Comparison of ENCODE assay signal across 9 cellular contexts in genomic region chr11:9726313-9727022, GRCh38.
DNase-seq lines count a peak whose midpoint lies in the region; ATAC-seq and TF ChIP-seq lines count a peak whose summit lies in the region.
"Had no signal": no experiment of that assay in that cellular context is flagged by ENCODE, and none has a peak within 500 bp of the region (broad histone marks: within the 10 kb centered on the region; RNA-seq: fewer than 3 reads in every experiment).

No MANE protein-coding gene starts in this region.

- H4K20me1 ChIP-seq in fibroblast of lung (ENCODE audit: control insufficient read depth, extremely low read depth, insufficient read depth, low read length): no peaks in the 10 kb centered on the region
- H4K20me1 ChIP-seq in GM23338 (replicated peaks; ENCODE audit: insufficient read depth): no peaks in the 10 kb centered on the region

- H3K4me3 Mint-ChIP-seq in GM23338 (no peak overlapping the region), mesothelial cell of epicardium (no peak overlapping the region)
- H3K4me3 Mint-ChIP-seq: CD14-positive monocyte had no signal

- DNase-seq in NCI-H2227 treated with DMSO at 0.1 percent for 48 hours (lab: John Stamatoyannopoulos, UW) (peak; percentile 35), fibroblast of lung (ENCODE audit: low read depth in 2 of 2) (peak; percentile 57 to 91), GM23338 (ENCODE audit: low spot score) (no peak), HuH-7 (ENCODE audit: low spot score) (no peak), mesothelial cell of epicardium (ENCODE audit: low spot score in 2 of 2, unreplicated experiment in 2 of 2) (no peak)
- no peak for DNase-seq in stimulated activated CD4-positive, alpha-beta T cell treated with anti-CD3 and anti-CD28 coated beads, Interleukin-4, amount 100 ng/mL, for 1 hour

- no peak overlapping the region for H3K27ac Mint-ChIP-seq in GM23338
- no peak overlapping the region for H3K27ac Mint-ChIP-seq in mesothelial cell of epicardium

- H3K4me3 ChIP-seq in fibroblast of lung (replicated peaks in 1 of 4; ENCODE audit: control extremely low read depth in 1 of 4, insufficient read depth in 1 of 4, low read depth in 3 of 4, low read length in 4 of 4): no peak overlapping the region
- no peak overlapping the region for H3K4me3 ChIP-seq in GM23338

- H3K9me2 ChIP-seq in GM23338 (ENCODE audit: insufficient read depth): no peaks in the 10 kb centered on the region

- TF ChIP-seq CTCF in 22Rv1 (IDR thresholded peaks at IDR 0.05): no peak
- TF ChIP-seq CTCF in fibroblast of lung (conservative IDR thresholded peaks at IDR 0.05 in 1 of 2, IDR thresholded peaks at IDR 0.05 in 1 of 2; ENCODE audit: low read depth in 1 of 2, low read length in 2 of 2): no peak
- TF ChIP-seq CTCF in GM23338 (conservative IDR thresholded peaks at IDR 0.05; ENCODE audit: low read depth in 2 of 2): no peak
- TF ChIP-seq CTCF in mesothelial cell of epicardium (IDR thresholded peaks at IDR 0.05; ENCODE audit: unreplicated experiment): no peak

- H3K4me2 ChIP-seq in fibroblast of lung (ENCODE audit: extremely low read depth, insufficient read depth, low read length): peak overlapping the region; percentile 2
- no peak overlapping the region for H3K4me2 ChIP-seq in GM23338

- H3K27me3 ChIP-seq in fibroblast of lung (ENCODE audit: control insufficient read depth, insufficient read depth, low read length) (no peaks in the 10 kb centered on the region), GM23338 (ENCODE audit: insufficient read depth) (no peaks in the 10 kb centered on the region)

- H3F3A ChIP-seq in GM23338 (replicated peaks; ENCODE audit: low read depth): no peaks in the 10 kb centered on the region

- H3K36me3 Mint-ChIP-seq in GM23338 (ENCODE audit: low read depth) (0 out of 3 replicates have a peak, but pooled peaks cover 8% of the 10 kb centered on the region), mesothelial cell of epicardium (peaks cover 14% of the 10 kb centered on the region)

- ATAC-seq in GM19351 (IDR thresholded peaks at IDR 0.05; ENCODE audit: unreplicated experiment) (peak; percentile 65), GM23338 (no peak)

- H3K4me1 ChIP-seq in fibroblast of lung (ENCODE audit: control insufficient read depth, extremely low read depth, insufficient read depth, low read length) (peaks cover 2% of the 10 kb centered on the region), GM23338 (ENCODE audit: insufficient read depth) (peaks cover 7% of the 10 kb centered on the region)

- peak overlapping the region; percentile 54 for H3K27ac ChIP-seq in 22Rv1
- no peak overlapping the region for H3K27ac ChIP-seq in fibroblast of lung (ENCODE audit: insufficient read depth, low read length)
- no peak overlapping the region for H3K27ac ChIP-seq in GM23338 (ENCODE audit: low read depth)

- H3K36me3 ChIP-seq in fibroblast of lung (ENCODE audit: control insufficient read depth, insufficient read depth, low read length): peaks cover 4% of the 10 kb centered on the region
- H3K36me3 ChIP-seq in GM23338 (ENCODE audit: insufficient read depth): peaks cover 6% of the 10 kb centered on the region; the same call in 1 of the 2 replicates

- H3K79me2 ChIP-seq in fibroblast of lung (ENCODE audit: control insufficient read depth, insufficient read depth, low read length) (no peaks in the 10 kb centered on the region), GM23338 (replicated peaks; ENCODE audit: insufficient read depth) (no peaks in the 10 kb centered on the region)

- H3K9me3 Mint-ChIP-seq in GM23338: no peaks in the 10 kb centered on the region
- H3K9me3 Mint-ChIP-seq in mesothelial cell of epicardium: no peaks in the 10 kb centered on the region

- H2AFZ ChIP-seq in fibroblast of lung (ENCODE audit: low read length): no peak overlapping the region
- H2AFZ ChIP-seq in GM23338: no peak overlapping the region

- no peaks in the 10 kb centered on the region for H3K27me3 Mint-ChIP-seq in GM23338 (ENCODE audit: insufficient read depth, low read depth, poor library complexity)
- no peaks in the 10 kb centered on the region for H3K27me3 Mint-ChIP-seq in mesothelial cell of epicardium (ENCODE audit: low read depth)

- no peaks in the 10 kb centered on the region for H3K9me3 ChIP-seq in fibroblast of lung (ENCODE audit: control insufficient read depth, insufficient read depth, low read depth, low read length)

- no peak overlapping the region for H3K9ac ChIP-seq in fibroblast of lung (ENCODE audit: insufficient read depth, low read length)

- peaks cover 18% of the 10 kb centered on the region for H3K4me1 Mint-ChIP-seq in GM23338
- no peaks in the 10 kb centered on the region for H3K4me1 Mint-ChIP-seq in mesothelial cell of epicardium
- H3K4me1 Mint-ChIP-seq: CD14-positive monocyte had no signal

TF ChIP-seq in GM23338, 12 proteins besides CTCF, POLR2A, EP300 and RAD21:
- TF ChIP-seq NANOG (IDR thresholded peaks at IDR 0.05; ENCODE audit: borderline replicate concordance): no peak
- TF ChIP-seq ETS1 (IDR thresholded peaks at IDR 0.05): no peak
- no peak for TF ChIP-seq CREB1 (CRISPR knock-in tag; IDR thresholded peaks at IDR 0.05; ENCODE audit: low read depth)
- no peak for TF ChIP-seq JUNB (IDR thresholded peaks at IDR 0.05; ENCODE audit: unreplicated experiment)

Comparison
In these comparisons a context has a peak if more than half of its experiments do, and no peak if none do; other contexts are left out.
1. DNase-seq: peak in NCI-H2227 treated with DMSO at 0.1 percent for 48 hours (single experiment) and fibroblast of lung (2 of 2); none in GM23338 (single experiment), HuH-7 (single experiment), mesothelial cell of epicardium (0 of 2) and stimulated activated CD4-positive, alpha-beta T cell treated with anti-CD3 and anti-CD28 coated beads, Interleukin-4, amount 100 ng/mL, for 1 hour (single experiment).